ENCODE assay signal across 19 cellular contexts in the genomic region with DNA sequence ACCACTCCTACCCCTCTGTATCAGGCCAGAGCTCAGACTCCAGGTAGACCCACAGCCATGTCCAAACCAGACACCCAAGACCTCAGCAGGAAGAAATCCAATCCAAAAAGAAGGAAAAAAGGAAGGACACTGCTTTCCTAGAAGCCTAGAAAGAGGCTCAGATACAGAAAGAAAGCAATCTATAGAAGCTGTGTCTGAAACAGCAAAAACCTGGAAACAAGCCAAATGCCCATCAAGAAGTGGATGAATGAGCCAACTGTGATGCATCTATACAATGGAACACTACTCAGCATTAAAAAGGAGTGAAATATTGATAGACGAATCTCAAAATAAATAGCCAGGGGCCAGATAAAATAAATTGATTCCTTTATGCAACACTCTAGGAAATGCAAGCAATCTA. TPM values are rescaled to one million over a fixed set of nuclear protein-coding genes. Genes with fewer than 3 reads are reported as not detected.
DNase-seq lines count a peak whose midpoint lies in the region; ATAC-seq and TF ChIP-seq lines count a peak whose summit lies in the region.
"Had no signal": no experiment of that assay in that cellular context is flagged by ENCODE, and none has a peak within 500 bp of the region (broad histone marks: within the 10 kb centered on the region; RNA-seq: fewer than 3 reads in every experiment).

No MANE protein-coding gene starts in this region.

- H3K4me3 Mint-ChIP-seq in GM23338: no peak overlapping the region
- no peak overlapping the region for H3K4me3 Mint-ChIP-seq in natural killer cell treated with Interleukin-12 subunit alpha and Interleukin-12 subunit beta and Interleukin-15 and Interleukin-18, amount 100 ng/mL, for 72 hours
- H3K4me3 Mint-ChIP-seq: B cell; CD8-positive, alpha-beta T cell; T-helper 1 cell treated with Interleukin-12 subunit alpha and Interleukin-12 subunit beta and Interleukin-4 antibody, amounts not matched to agents 30 μg/mL and 1 μg/mL, for 36 hours had no signal

- no peak overlapping the region for H3K9ac ChIP-seq in BLaER1

- H3K27me3 ChIP-seq in BLaER1: no peaks in the 10 kb centered on the region
- H3K27me3 ChIP-seq in GM23338 (ENCODE audit: insufficient read depth): no peaks in the 10 kb centered on the region
- H3K27me3 ChIP-seq in dorsolateral prefrontal cortex: no peaks in the 10 kb centered on the region

- H4K20me1 ChIP-seq in BLaER1 (peaks cover 38% of the 10 kb centered on the region), GM23338 (replicated peaks; ENCODE audit: insufficient read depth) (peaks cover 52% of the 10 kb centered on the region)

- peaks cover 68% of the 10 kb centered on the region for H3K36me3 Mint-ChIP-seq in GM23338 (ENCODE audit: low read depth)
- H3K36me3 Mint-ChIP-seq in natural killer cell treated with Interleukin-12 subunit alpha and Interleukin-12 subunit beta and Interleukin-15 and Interleukin-18, amount 100 ng/mL, for 72 hours: no peaks in the 10 kb centered on the region
- H3K36me3 Mint-ChIP-seq: CD8-positive, alpha-beta T cell had no signal

- ATAC-seq in GM23338: no peak
- ATAC-seq in natural killer cell treated with Interleukin-12 subunit alpha and Interleukin-12 subunit beta and Interleukin-15 and Interleukin-18, amount 100 ng/mL, for 72 hours: no peak
- ATAC-seq: CD8-positive, alpha-beta T cell had no signal

- H3K4me2 ChIP-seq in BLaER1 (peak overlapping the region; percentile 87), GM23338 (no peak overlapping the region)

- H3K4me1 Mint-ChIP-seq in GM23338: peaks cover 61% of the 10 kb centered on the region
- H3K4me1 Mint-ChIP-seq in natural killer cell treated with Interleukin-12 subunit alpha and Interleukin-12 subunit beta and Interleukin-15 and Interleukin-18, amount 100 ng/mL, for 72 hours (ENCODE audit: low read depth in 2 of 2): no peaks in the 10 kb centered on the region
- H3K4me1 Mint-ChIP-seq: B cell had no signal

- peaks cover 11% of the 10 kb centered on the region for H3K27me3 Mint-ChIP-seq in GM23338 (ENCODE audit: insufficient read depth, low read depth, poor library complexity)
- H3K27me3 Mint-ChIP-seq in natural killer cell treated with Interleukin-12 subunit alpha and Interleukin-12 subunit beta and Interleukin-15 and Interleukin-18, amount 100 ng/mL, for 72 hours: peaks cover 2 to 13% of the 10 kb centered on the region in 2 donors

- H3K4me1 ChIP-seq in BLaER1 (peaks cover 98% of the 10 kb centered on the region), GM23338 (ENCODE audit: insufficient read depth) (peaks cover 25% of the 10 kb centered on the region; the same call in 1 of the 2 replicates)

- peaks cover 7% of the 10 kb centered on the region; the same call in 1 of the 2 replicates for H3K9me2 ChIP-seq in GM23338 (ENCODE audit: insufficient read depth)

- intact Hi-C loops in dorsolateral prefrontal cortex (cut with DNase I): no loop called here

- peaks cover 29% of the 10 kb centered on the region for H3K36me3 ChIP-seq in BLaER1
- no peaks in the 10 kb centered on the region; the same call in 1 of the 2 replicates for H3K36me3 ChIP-seq in GM23338 (ENCODE audit: insufficient read depth)

- H3K27ac Mint-ChIP-seq in GM23338: no peak overlapping the region
- no peak overlapping the region for H3K27ac Mint-ChIP-seq in natural killer cell treated with Interleukin-12 subunit alpha and Interleukin-12 subunit beta and Interleukin-15 and Interleukin-18, amount 100 ng/mL, for 72 hours
- H3K27ac Mint-ChIP-seq: B cell; CD8-positive, alpha-beta T cell; T-helper 1 cell treated with Interleukin-12 subunit alpha and Interleukin-12 subunit beta and Interleukin-4 antibody, amounts not matched to agents 30 μg/mL and 1 μg/mL, for 36 hours had no signal

- H3F3A ChIP-seq in GM23338 (replicated peaks; ENCODE audit: low read depth): no peaks in the 10 kb centered on the region

- no peaks in the 10 kb centered on the region for H3K9me3 Mint-ChIP-seq in GM23338
- H3K9me3 Mint-ChIP-seq in natural killer cell treated with Interleukin-12 subunit alpha and Interleukin-12 subunit beta and Interleukin-15 and Interleukin-18, amount 100 ng/mL, for 72 hours: no peaks in the 10 kb centered on the region
- H3K9me3 Mint-ChIP-seq: CD8-positive, alpha-beta T cell; T-helper 1 cell treated with Interleukin-12 subunit alpha and Interleukin-12 subunit beta and Interleukin-4 antibody, amounts not matched to agents 30 μg/mL and 1 μg/mL, for 36 hours had no signal

- no peak for TF ChIP-seq CTCF in GM23338 (conservative IDR thresholded peaks at IDR 0.05; ENCODE audit: low read depth in 2 of 2)
- TF ChIP-seq CTCF in dorsolateral prefrontal cortex (IDR thresholded peaks at IDR 0.05 in 54 of 56, conservative IDR thresholded peaks at IDR 0.05 in 2 of 56; ENCODE audit: low read depth in 1 of 56, partially characterized antibody in 56 of 56): no peak

- peak; percentile 80 for DNase-seq in COLO829 (ENCODE audit: low spot score)
- peak; percentile 72 for DNase-seq in NCI-H748 treated with DMSO at 0.1 percent for 48 hours (lab: John Stamatoyannopoulos, UW)
- DNase-seq in lung microvascular endothelial cell (ENCODE audit: low read depth in 2 of 2): peak; percentile 39 to 42
- no peak for DNase-seq in GM23338 (ENCODE audit: low spot score)
- DNase-seq in central memory CD4-positive, alpha-beta T cell: no peak
- DNase-seq in dorsolateral prefrontal cortex: no peak
- DNase-seq in natural killer cell treated with Interleukin-12 subunit alpha and Interleukin-12 subunit beta and Interleukin-15 and Interleukin-18, amount 100 ng/mL, for 72 hours (ENCODE audit: low spot score): no peak
- DNase-seq: CD8-positive, alpha-beta T cell; GF-D8; KG1; NCI-H1092; NCI-H1930; NCI-H524; NK-92 treated with Interleukin-12 subunit alpha and Interleukin-12 subunit beta, amount 100 ng/mL, for 24 hours; SHP77 treated with DMSO at 0.1 percent for 48 hours had no signal

- H3K79me2 ChIP-seq in GM23338 (replicated peaks; ENCODE audit: insufficient read depth): peaks cover 100% of the 10 kb centered on the region

- H2AFZ ChIP-seq in GM23338: no peak overlapping the region

- no peaks in the 10 kb centered on the region; the same call in none of the 2 replicates for H3K9me3 ChIP-seq in BLaER1

- no peak overlapping the region for H3K4me3 ChIP-seq in BLaER1
- H3K4me3 ChIP-seq in GM23338: no peak overlapping the region
- H3K4me3 ChIP-seq in dorsolateral prefrontal cortex: no peak overlapping the region

- peak overlapping the region; percentile 54 for H3K27ac ChIP-seq in BLaER1
- no peak overlapping the region for H3K27ac ChIP-seq in GM23338 (ENCODE audit: low read depth)
- H3K27ac ChIP-seq in dorsolateral prefrontal cortex: no peak overlapping the region

TF ChIP-seq in GM23338, 12 proteins besides CTCF, POLR2A, EP300 and RAD21 (continues in another document):
- TF ChIP-seq STAT1 (IDR thresholded peaks at IDR 0.05; ENCODE audit: unreplicated experiment): no peak
- TF ChIP-seq ZNF331 (CRISPR knock-in tag; IDR thresholded peaks at IDR 0.05; ENCODE audit: low read depth): no peak
- no peak for TF ChIP-seq CREB1 (CRISPR knock-in tag; IDR thresholded peaks at IDR 0.05; ENCODE audit: low read depth)
- no peak for TF ChIP-seq EZH2 (IDR thresholded peaks at IDR 0.05; ENCODE audit: low read depth, unreplicated experiment)
- TF ChIP-seq EZH2phosphoT487 (IDR thresholded peaks at IDR 0.05; ENCODE audit: unreplicated experiment): no peak
- no peak for TF ChIP-seq REST (IDR thresholded peaks at IDR 0.05; ENCODE audit: unreplicated experiment)
- TF ChIP-seq JUNB (IDR thresholded peaks at IDR 0.05; ENCODE audit: unreplicated experiment): no peak
- no peak for TF ChIP-seq POLR2AphosphoS5 (IDR thresholded peaks at IDR 0.05; ENCODE audit: low read depth)
- no peak for TF ChIP-seq ZNF114 (CRISPR knock-in tag; IDR thresholded peaks at IDR 0.05)

RNA-seq across cellular contexts. Expression of gene GRB10, which starts 31.6 kb away (rescaled TPM):
- total RNA-seq in lung microvascular endothelial cell (59.9 and 70.4 TPM in 2 replicates), dorsolateral prefrontal cortex (100 to 1,000 TPM in 97 of 120 experiments, 10 to 100 TPM in 23; 74.7 to 208 (median 113) TPM)
- total RNA-seq in GM23338 (2014; rRNA removed; shearing (Covaris generic)): 145 and 154 TPM in 2 replicates
- 35.0 and 35.2 TPM in 2 replicates for polyA plus RNA-seq in GM23338 (2016; fragmentation: Nextera tagmentation; extraction: Ambion mirVana)
- 1 to 10 TPM in 1 of 2 donors, under 1 TPM in 1; 0.48 to 2.5 TPM for total RNA-seq in natural killer cell treated with Interleukin-12 subunit alpha and Interleukin-12 subunit beta and Interleukin-15 and Interleukin-18, amount 100 ng/mL, for 72 hours
- total RNA-seq: B cell, OCI-LY7 had no signal

Comparison
In these comparisons a context has a peak if more than half of its experiments do, and no peak if none do; other contexts are left out.
1. DNase-seq: peak in COLO829 (single experiment), NCI-H748 treated with DMSO at 0.1 percent for 48 hours (single experiment) and lung microvascular endothelial cell (2 of 2); none in GM23338 (single experiment), central memory CD4-positive, alpha-beta T cell (single experiment), dorsolateral prefrontal cortex (0 of 10) and natural killer cell treated with Interleukin-12 subunit alpha and Interleukin-12 subunit beta and Interleukin-15 and Interleukin-18, amount 100 ng/mL, for 72 hours (single experiment).
2. RNA of gene GRB10, which starts 31.6 kb away (total RNA-seq): 145 to 154 TPM in GM23338, 74.7 to 208 TPM in dorsolateral prefrontal cortex and 59.9 to 70.4 TPM in lung microvascular endothelial cell; 0.48 to 2.5 TPM in natural killer cell treated with Interleukin-12 subunit alpha and Interleukin-12 subunit beta and Interleukin-15 and Interleukin-18, amount 100 ng/mL, for 72 hours; every median in the first group is over 10 times any median in the second.